3 cellular contexts compared by ENCODE assay signal in the genomic region with DNA sequence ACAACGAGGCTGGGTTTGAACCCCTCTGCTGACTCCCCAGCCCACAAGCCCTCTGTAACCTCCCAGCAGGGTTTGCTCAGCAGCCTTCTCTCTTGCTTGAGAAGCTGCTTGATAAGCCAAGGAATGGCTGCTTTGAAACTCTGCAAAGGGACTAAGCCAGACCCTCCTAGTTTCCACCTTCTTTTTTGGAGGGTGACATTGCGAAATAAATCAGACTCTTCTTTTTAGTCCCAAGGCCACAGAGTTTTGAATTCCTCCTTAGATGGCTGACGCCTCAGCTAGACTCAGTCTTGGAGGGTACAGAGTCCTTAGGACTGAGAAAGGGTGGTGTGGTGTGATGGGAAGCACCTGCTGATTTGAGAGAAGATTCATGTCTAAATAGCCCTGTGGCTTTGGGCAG.
A peak's percentile ranks its signal among the peaks of the same experiment; 100 is the strongest.
TF ChIP-seq lines count a peak whose summit lies in the region.

No MANE protein-coding gene starts in this region.

TF ChIP-seq in HepG2, 621 proteins besides CTCF, POLR2A, EP300 and RAD21:
- TF ChIP-seq MATR3 (CRISPR knock-in tag; IDR thresholded peaks at IDR 0.05), result no peak
- no peak for TF ChIP-seq SP1 (IDR thresholded peaks at IDR 0.05)
- TF ChIP-seq SP1 (CRISPR knock-in tag; IDR thresholded peaks at IDR 0.05), result no peak
- peak; percentile 46; the same call in 1 of the 2 replicates for TF ChIP-seq CEBPB (IDR thresholded peaks at IDR 0.05; ENCODE audit: borderline replicate concordance, low read depth, low read length)

TF ChIP-seq in IMR-90, 13 proteins besides CTCF, POLR2A, EP300 and RAD21:
- no peak for TF ChIP-seq BHLHE40 (IDR thresholded peaks at IDR 0.05; ENCODE audit: low read depth, low read length)
- TF ChIP-seq CEBPB (IDR thresholded peaks at IDR 0.05; ENCODE audit: low read depth, low read length), result peak; percentile 67
TF ChIP-seq in IMR-90: peak in this region for 1.

TF ChIP-seq in H1, 55 proteins besides CTCF, POLR2A, EP300 and RAD21:
- TF ChIP-seq CEBPB (IDR thresholded peaks at IDR 0.05; ENCODE audit: low read depth, low read length) (peak; percentile 24; the same call in 1 of the 2 replicates), BCL11A (IDR thresholded peaks at IDR 0.05; ENCODE audit: low read depth in 2 of 2, low read length in 2 of 2) (no peak), KDM1A (IDR thresholded peaks at IDR 0.05; ENCODE audit: borderline replicate concordance, low read length) (no peak)
